ENCODE assay signal across 1 cellular context in the genomic region with DNA sequence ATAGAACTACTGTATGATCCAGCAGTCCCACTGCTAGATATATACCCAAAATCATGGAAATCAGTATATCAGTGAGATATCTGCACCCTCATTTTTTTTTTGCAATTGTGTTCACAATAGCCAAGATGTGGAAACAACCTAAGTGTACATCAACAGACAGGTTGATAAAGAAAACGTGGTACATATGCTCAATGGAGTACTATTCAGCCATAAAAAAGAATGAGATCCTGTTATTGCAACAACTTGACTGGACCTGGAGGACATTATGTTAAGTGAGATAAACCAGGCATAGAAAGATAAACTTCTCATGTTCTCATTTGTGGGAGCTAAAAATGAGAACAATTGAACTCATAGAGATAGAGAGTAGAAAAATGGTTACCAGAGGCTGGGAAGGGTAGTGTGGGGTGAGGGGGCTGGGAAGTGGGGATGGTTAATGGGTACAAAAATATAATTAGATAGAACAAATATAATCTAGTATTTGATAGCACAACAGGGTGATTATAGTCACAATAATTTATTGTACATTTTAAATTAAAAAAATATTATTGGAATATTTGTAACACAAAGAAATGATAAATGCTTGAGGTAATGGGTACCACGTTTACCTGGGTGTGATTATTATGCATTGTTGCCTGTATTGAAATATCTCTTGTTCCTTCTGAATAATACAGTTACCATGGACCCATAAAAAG.
TF ChIP-seq lines count a peak whose summit lies in the region.

No MANE protein-coding gene starts in this region.

TF ChIP-seq in K562, 482 proteins besides CTCF, POLR2A, EP300 and RAD21 (continued from another document):
- TF ChIP-seq, protein P1, sequence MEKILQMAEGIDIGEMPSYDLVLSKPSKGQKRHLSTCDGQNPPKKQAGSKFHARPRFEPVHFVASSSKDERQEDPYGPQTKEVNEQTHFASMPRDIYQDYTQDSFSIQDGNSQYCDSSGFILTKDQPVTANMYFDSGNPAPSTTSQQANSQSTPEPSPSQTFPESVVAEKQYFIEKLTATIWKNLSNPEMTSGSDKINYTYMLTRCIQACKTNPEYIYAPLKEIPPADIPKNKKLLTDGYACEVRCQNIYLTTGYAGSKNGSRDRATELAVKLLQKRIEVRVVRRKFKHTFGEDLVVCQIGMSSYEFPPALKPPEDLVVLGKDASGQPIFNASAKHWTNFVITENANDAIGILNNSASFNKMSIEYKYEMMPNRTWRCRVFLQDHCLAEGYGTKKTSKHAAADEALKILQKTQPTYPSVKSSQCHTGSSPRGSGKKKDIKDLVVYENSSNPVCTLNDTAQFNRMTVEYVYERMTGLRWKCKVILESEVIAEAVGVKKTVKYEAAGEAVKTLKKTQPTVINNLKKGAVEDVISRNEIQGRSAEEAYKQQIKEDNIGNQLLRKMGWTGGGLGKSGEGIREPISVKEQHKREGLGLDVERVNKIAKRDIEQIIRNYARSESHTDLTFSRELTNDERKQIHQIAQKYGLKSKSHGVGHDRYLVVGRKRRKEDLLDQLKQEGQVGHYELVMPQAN (IDR thresholded peaks at IDR 0.05; ENCODE audit: borderline replicate concordance), result no peak
- TF ChIP-seq HDAC2 (IDR thresholded peaks at IDR 0.05), result peak; percentile 77
- no peak for TF ChIP-seq XRCC5 (IDR thresholded peaks at IDR 0.05; ENCODE audit: low read depth, low read length)
- TF ChIP-seq, protein P2, sequence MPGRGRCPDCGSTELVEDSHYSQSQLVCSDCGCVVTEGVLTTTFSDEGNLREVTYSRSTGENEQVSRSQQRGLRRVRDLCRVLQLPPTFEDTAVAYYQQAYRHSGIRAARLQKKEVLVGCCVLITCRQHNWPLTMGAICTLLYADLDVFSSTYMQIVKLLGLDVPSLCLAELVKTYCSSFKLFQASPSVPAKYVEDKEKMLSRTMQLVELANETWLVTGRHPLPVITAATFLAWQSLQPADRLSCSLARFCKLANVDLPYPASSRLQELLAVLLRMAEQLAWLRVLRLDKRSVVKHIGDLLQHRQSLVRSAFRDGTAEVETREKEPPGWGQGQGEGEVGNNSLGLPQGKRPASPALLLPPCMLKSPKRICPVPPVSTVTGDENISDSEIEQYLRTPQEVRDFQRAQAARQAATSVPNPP (IDR thresholded peaks at IDR 0.05; ENCODE audit: borderline replicate concordance, insufficient read depth, insufficient read length), result no peak
- peak; percentile 28; the same call in 1 of the 2 replicates for TF ChIP-seq CEBPB (tag; IDR thresholded peaks at IDR 0.05)
- TF ChIP-seq GTF2F1 (IDR thresholded peaks at IDR 0.05; ENCODE audit: low read depth, low read length), result no peak
- no peak for TF ChIP-seq YY1 (IDR thresholded peaks at IDR 0.05; ENCODE audit: borderline replicate concordance in 1 of 3, control insufficient read depth in 1 of 3, extremely low read depth in 1 of 3, insufficient read depth in 3 of 3, insufficient read length in 1 of 3, insufficient replicate concordance in 2 of 3, low read depth in 1 of 3, low read length in 2 of 3)
- TF ChIP-seq, protein P3, sequence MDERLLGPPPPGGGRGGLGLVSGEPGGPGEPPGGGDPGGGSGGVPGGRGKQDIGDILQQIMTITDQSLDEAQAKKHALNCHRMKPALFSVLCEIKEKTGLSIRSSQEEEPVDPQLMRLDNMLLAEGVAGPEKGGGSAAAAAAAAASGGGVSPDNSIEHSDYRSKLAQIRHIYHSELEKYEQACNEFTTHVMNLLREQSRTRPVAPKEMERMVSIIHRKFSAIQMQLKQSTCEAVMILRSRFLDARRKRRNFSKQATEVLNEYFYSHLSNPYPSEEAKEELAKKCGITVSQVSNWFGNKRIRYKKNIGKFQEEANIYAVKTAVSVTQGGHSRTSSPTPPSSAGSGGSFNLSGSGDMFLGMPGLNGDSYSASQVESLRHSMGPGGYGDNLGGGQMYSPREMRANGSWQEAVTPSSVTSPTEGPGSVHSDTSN (CRISPR knock-in tag; IDR thresholded peaks at IDR 0.05; ENCODE audit: low read depth), result no peak
- TF ChIP-seq, protein P3 (tag; conservative IDR thresholded peaks at IDR 0.05; ENCODE audit: low read depth), result no peak
- peak; percentile 28; the same call in 1 of the 2 replicates for TF ChIP-seq THRAP3 (IDR thresholded peaks at IDR 0.05; ENCODE audit: borderline replicate concordance)
- TF ChIP-seq NFIC (IDR thresholded peaks at IDR 0.05), result 0 out of 2 replicates have a peak, but pooled peaks have one; percentile 16
- no peak for TF ChIP-seq BDP1 (IDR thresholded peaks at IDR 0.05; ENCODE audit: insufficient read depth, insufficient read length)
- TF ChIP-seq ELF2 (CRISPR knock-in tag; IDR thresholded peaks at IDR 0.05), result no peak
- peak; percentile 15; the same call in 1 of the 2 replicates for TF ChIP-seq ARID1B (IDR thresholded peaks at IDR 0.05)
- no peak for TF ChIP-seq ZNF121 (CRISPR knock-in tag; conservative IDR thresholded peaks at IDR 0.05)
- TF ChIP-seq KDM1A (IDR thresholded peaks at IDR 0.05), result peak; percentile 75 to 83
- TF ChIP-seq, protein P4, sequence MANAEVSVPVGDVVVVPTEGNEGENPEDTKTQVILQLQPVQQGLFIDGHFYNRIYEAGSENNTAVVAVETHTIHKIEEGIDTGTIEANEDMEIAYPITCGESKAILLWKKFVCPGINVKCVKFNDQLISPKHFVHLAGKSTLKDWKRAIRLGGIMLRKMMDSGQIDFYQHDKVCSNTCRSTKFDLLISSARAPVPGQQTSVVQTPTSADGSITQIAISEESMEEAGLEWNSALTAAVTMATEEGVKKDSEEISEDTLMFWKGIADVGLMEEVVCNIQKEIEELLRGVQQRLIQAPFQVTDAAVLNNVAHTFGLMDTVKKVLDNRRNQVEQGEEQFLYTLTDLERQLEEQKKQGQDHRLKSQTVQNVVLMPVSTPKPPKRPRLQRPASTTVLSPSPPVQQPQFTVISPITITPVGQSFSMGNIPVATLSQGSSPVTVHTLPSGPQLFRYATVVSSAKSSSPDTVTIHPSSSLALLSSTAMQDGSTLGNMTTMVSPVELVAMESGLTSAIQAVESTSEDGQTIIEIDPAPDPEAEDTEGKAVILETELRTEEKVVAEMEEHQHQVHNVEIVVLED (CRISPR knock-in tag; IDR thresholded peaks at IDR 0.05), result no peak
- no peak for TF ChIP-seq ATF1 (CRISPR knock-in tag; IDR thresholded peaks at IDR 0.05)
- no peak for TF ChIP-seq ATF1 (tag; IDR thresholded peaks at IDR 0.05)
- no peak for TF ChIP-seq TAL1 (IDR thresholded peaks at IDR 0.05)
- TF ChIP-seq NRF1 (conservative IDR thresholded peaks at IDR 0.05 in 1 of 2, IDR thresholded peaks at IDR 0.05 in 1 of 2), result no peak
- peak; percentile 72 for TF ChIP-seq RBM25 (IDR thresholded peaks at IDR 0.05; ENCODE audit: low read depth, low read length, severe bottlenecking)
- TF ChIP-seq, protein P5, sequence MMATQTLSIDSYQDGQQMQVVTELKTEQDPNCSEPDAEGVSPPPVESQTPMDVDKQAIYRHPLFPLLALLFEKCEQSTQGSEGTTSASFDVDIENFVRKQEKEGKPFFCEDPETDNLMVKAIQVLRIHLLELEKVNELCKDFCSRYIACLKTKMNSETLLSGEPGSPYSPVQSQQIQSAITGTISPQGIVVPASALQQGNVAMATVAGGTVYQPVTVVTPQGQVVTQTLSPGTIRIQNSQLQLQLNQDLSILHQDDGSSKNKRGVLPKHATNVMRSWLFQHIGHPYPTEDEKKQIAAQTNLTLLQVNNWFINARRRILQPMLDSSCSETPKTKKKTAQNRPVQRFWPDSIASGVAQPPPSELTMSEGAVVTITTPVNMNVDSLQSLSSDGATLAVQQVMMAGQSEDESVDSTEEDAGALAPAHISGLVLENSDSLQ (IDR thresholded peaks at IDR 0.05), result no peak
